7 cellular contexts compared by ENCODE assay signal in genomic region chr9:117704024-117704575, GRCh38. TPM values are rescaled to one million over a fixed set of nuclear protein-coding genes. Genes with fewer than 3 reads are reported as not detected.
DNase-seq lines count a peak whose midpoint lies in the region; ATAC-seq and TF ChIP-seq lines count a peak whose summit lies in the region.

TSS of gene TLR4 (plus strand) at chr9:117704403. CDS start at chr9:117704473, 70 bp downstream.

- no peaks in the 10 kb centered on the region for H3K9me3 Mint-ChIP-seq in effector memory CD8-positive, alpha-beta T cell

- H3K27me3 ChIP-seq in OCI-LY3 (ENCODE audit: low read depth, low read length) (peaks cover 15% of the 10 kb centered on the region), tibial nerve (no peaks in the 10 kb centered on the region)

- peak within 1 kb of the TSS; percentile 23; the same call in 1 of the 2 replicates for H3K9ac ChIP-seq in OCI-LY3 (ENCODE audit: low read length)

- no peaks in the 10 kb centered on the region for H3K36me3 ChIP-seq in OCI-LY3 (replicated peaks; ENCODE audit: low read depth, low read length)
- H3K36me3 ChIP-seq in tibial nerve, result no peaks in the 10 kb centered on the region

- no peak within 1 kb of the TSS for H2AFZ ChIP-seq in OCI-LY3 (ENCODE audit: low read depth, low read length)

- no peaks in the 10 kb centered on the region for H3K36me3 Mint-ChIP-seq in effector memory CD8-positive, alpha-beta T cell (ENCODE audit: insufficient read depth)

- 13 to 16% methylated on average over 13 of the region's 13 CpGs for WGBS in tibial nerve, 2 donors

- H3K4me3 ChIP-seq in OCI-LY3 (ENCODE audit: low read length) (peak within 1 kb of the TSS; percentile 56), tibial nerve (peak within 1 kb of the TSS; percentile 11 to 54 (median 38))

- peak; percentile 98 for ATAC-seq in GM18870 (IDR thresholded peaks at IDR 0.05; ENCODE audit: unreplicated experiment)
- peak; percentile 99 for ATAC-seq in HG02885 (IDR thresholded peaks at IDR 0.05; ENCODE audit: poor library complexity, unreplicated experiment)
- ATAC-seq in effector memory CD8-positive, alpha-beta T cell (replicated peaks), result peak; percentile 56

- no peaks in the 10 kb centered on the region for H4K20me1 ChIP-seq in OCI-LY3 (ENCODE audit: insufficient read depth, low read length)

- 0 out of 2 replicates have a peak, but pooled peaks cover 4% of the 10 kb centered on the region for H3K9me3 ChIP-seq in OCI-LY3 (ENCODE audit: insufficient read depth, low read length)
- no peaks in the 10 kb centered on the region for H3K9me3 ChIP-seq in tibial nerve

- H3K79me2 ChIP-seq in OCI-LY3 (ENCODE audit: low read length), result no peaks in the 10 kb centered on the region

- H3K27me3 Mint-ChIP-seq in effector memory CD8-positive, alpha-beta T cell, result peaks cover 7 to 9% of the 10 kb centered on the region in 2 donors

- peak within 1 kb of the TSS; percentile 80 for H3K4me2 ChIP-seq in OCI-LY3 (ENCODE audit: low read length)

- TF ChIP-seq CTCF in OCI-LY3 (IDR thresholded peaks at IDR 0.05; ENCODE audit: low read depth, low read length) (no peak), tibial nerve (IDR thresholded peaks at IDR 0.05) (no peak)

- no peak within 1 kb of the TSS for H3K27ac Mint-ChIP-seq in effector memory CD8-positive, alpha-beta T cell

- no peak within 1 kb of the TSS for H3K4me3 Mint-ChIP-seq in effector memory CD8-positive, alpha-beta T cell

- peaks cover 24% of the 10 kb centered on the region for H3K4me1 ChIP-seq in OCI-LY3 (ENCODE audit: low read length)
- peaks cover 0 to 28% (median 7%) of the 10 kb centered on the region in 4 donors for H3K4me1 ChIP-seq in tibial nerve

- DNase-seq in effector memory CD8-positive, alpha-beta T cell, result no peak
- peak; percentile 24 for DNase-seq in middle frontal gyrus (ENCODE audit: extremely low spot score, low spot score)
- DNase-seq in tibial nerve (ENCODE audit: low spot score in 2 of 2), result peak; percentile 61 to 70
- DNase-seq in NCI-H2171 (lab: John Stamatoyannopoulos, UW), result no peak

- TF ChIP-seq EP300 in tibial nerve (IDR thresholded peaks at IDR 0.05), result peak; percentile 55 to 89

- H3K27ac ChIP-seq in OCI-LY3 (ENCODE audit: low read length) (peak within 1 kb of the TSS; percentile 24; the same call in 1 of the 2 replicates), tibial nerve (peak within 1 kb of the TSS; percentile 53 to 88 (median 81))

- H3K4me1 Mint-ChIP-seq in effector memory CD8-positive, alpha-beta T cell (ENCODE audit: low read depth in 2 of 2), result no peaks in the 10 kb centered on the region

- TF ChIP-seq POLR2A in tibial nerve (IDR thresholded peaks at IDR 0.05), result peak in 1 of 2 donors; percentile 59

RNA-seq across cellular contexts. Expression of gene TLR4, which starts in this region (rescaled TPM):
- 10 to 100 TPM; 14.0 to 33.1 (median 21.9) TPM for total RNA-seq in tibial nerve

Comparison
In these comparisons a context has a peak if more than half of its experiments do, and no peak if none do; other contexts are left out.
1. DNase-seq: peak in middle frontal gyrus (single experiment) and tibial nerve (2 of 2); none in effector memory CD8-positive, alpha-beta T cell (0 of 3) and NCI-H2171 (single experiment).
2. Peak in every context shown above with its lines, with median percentiles within 50 percentile points of each other: ATAC-seq.